ENCODE assay signal across 25 cellular contexts in genomic region chr5:39880985-39881384, GRCh38.
"Had no signal": no experiment of that assay in that cellular context is flagged by ENCODE, and none has a peak within 500 bp of the region (broad histone marks: within the 10 kb centered on the region; RNA-seq: fewer than 3 reads in every experiment).

No MANE protein-coding gene starts in this region.

- H3K4me3 Mint-ChIP-seq: mesothelial cell of epicardium, naive B cell had no signal

- H3K36me3 ChIP-seq: esophagus muscularis mucosa, gastrocnemius medialis, heart right ventricle, left lung, lower lobe of right lung had no signal

- ATAC-seq: gastrocnemius medialis, heart right ventricle, left cardiac atrium, left lung, left ventricle myocardium superior, lower lobe of right lung, mucosa of descending colon had no signal

- FAIRE-seq: colon, endothelial cell of umbilical vein, islet of Langerhans, keratinocyte had no signal

- H3K4me3 ChIP-seq: coronary artery, dorsolateral prefrontal cortex, esophagus muscularis mucosa, gastrocnemius medialis, heart right ventricle, left lung, lower lobe of right lung, mucosa of descending colon had no signal

- H3K4me1 Mint-ChIP-seq: naive B cell had no signal

- H3K27me3 ChIP-seq: esophagus muscularis mucosa, gastrocnemius medialis, heart right ventricle, left lung had no signal

- H3K36me3 Mint-ChIP-seq: naive B cell had no signal

- H3K27ac ChIP-seq: coronary artery, dorsolateral prefrontal cortex, esophagus muscularis mucosa, gastrocnemius medialis, heart right ventricle, left lung, lower lobe of right lung had no signal

- H3K4me1 ChIP-seq: esophagus muscularis mucosa, gastrocnemius medialis, heart right ventricle, left lung, lower lobe of right lung had no signal

- H3K9me3 ChIP-seq: esophagus muscularis mucosa, gastrocnemius medialis, heart right ventricle, left lung, lower lobe of right lung, mucosa of descending colon had no signal

- DNase-seq: dermis blood vessel endothelial cell; dorsolateral prefrontal cortex; effector CD4-positive, alpha-beta T cell; effector memory CD4-positive, alpha-beta T cell; foreskin fibroblast; foreskin melanocyte; gastrocnemius medialis; glutamatergic neuron; head of caudate nucleus; heart right ventricle; hippocampal formation; left cardiac atrium; left lung; left ventricle myocardium superior; lower lobe of right lung; mesenchymal stem cell; mucosa of descending colon; naive B cell had no signal
